In the genomic region with DNA sequence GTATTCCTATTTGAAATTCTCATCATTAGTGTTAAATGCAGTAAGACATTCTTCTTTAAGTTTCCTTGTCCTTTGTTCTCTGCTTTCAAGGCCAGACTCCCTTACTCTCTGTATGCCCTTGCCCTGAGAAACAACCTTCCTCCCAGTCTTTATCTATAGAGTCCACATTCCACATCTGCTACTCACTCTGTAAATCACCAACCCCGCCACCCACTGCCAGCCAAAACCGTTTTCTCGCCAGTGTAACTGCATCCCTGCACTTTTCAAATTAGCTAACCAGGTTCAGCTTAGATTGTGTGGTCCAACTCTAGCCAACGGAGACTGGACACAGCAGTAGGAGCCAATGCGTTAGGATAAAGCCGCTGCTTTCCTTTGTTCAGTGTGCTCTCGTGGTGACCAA, we compare ENCODE assay signal across 16 cellular contexts.
DNase-seq lines count a peak whose midpoint lies in the region; ATAC-seq, FAIRE-seq and TF ChIP-seq lines count a peak whose summit lies in the region.
"Had no signal": no experiment of that assay in that cellular context is flagged by ENCODE, and none has a peak within 500 bp of the region (broad histone marks: within the 10 kb centered on the region; RNA-seq: fewer than 3 reads in every experiment).

No MANE protein-coding gene starts in this region.

- no peak overlapping the region for H3K56ac ChIP-seq in mesendoderm (ENCODE audit: low read length)

- no peak overlapping the region for H3K9ac ChIP-seq in mesendoderm (ENCODE audit: low read length)

- H3K4me3 ChIP-seq in bronchial epithelial cell (ENCODE audit: low read depth, low read length) = no peak overlapping the region
- H3K4me3 ChIP-seq in mesendoderm (ENCODE audit: low read length) = no peak overlapping the region
- H3K4me3 ChIP-seq: HAP-1 had no signal

- no peak overlapping the region for H3K18ac ChIP-seq in mesendoderm (ENCODE audit: low read length)

- H2BK5ac ChIP-seq in mesendoderm (ENCODE audit: low read length) = no peak overlapping the region

- H2BK120ac ChIP-seq in mesendoderm (ENCODE audit: low read depth, low read length) = no peak overlapping the region

- H4K8ac ChIP-seq in mesendoderm (ENCODE audit: low read depth, low read length) = no peak overlapping the region

- H3K79me1 ChIP-seq in mesendoderm (ENCODE audit: low read length) = no peaks in the 10 kb centered on the region

- H3K4me1 ChIP-seq in mesendoderm (ENCODE audit: control insufficient read depth, low read depth, low read length) = no peaks in the 10 kb centered on the region

- no peaks in the 10 kb centered on the region for H3K79me2 ChIP-seq in mesendoderm (ENCODE audit: control insufficient read depth, insufficient read depth, low read length)

- H2AK5ac ChIP-seq in mesendoderm (ENCODE audit: low read length) = no peak overlapping the region

- peak; percentile 66 for FAIRE-seq in bronchial epithelial cell (lab: Jason Lieb, UNC)
- no peak for FAIRE-seq in urothelium cell line (lab: Jason Lieb, UNC)
- FAIRE-seq: A204.1, G401.6, GM12891, H1 had no signal

- no peak overlapping the region for H3K4me2 ChIP-seq in mesendoderm (ENCODE audit: low read length)

- DNase-seq in HT1080 (ENCODE audit: low read depth) (peak; percentile 69), bronchial epithelial cell (ENCODE audit: low read depth) (no peak), mesendoderm (peak; percentile 12), urothelium cell line (ENCODE audit: low spot score) (peak; percentile 19), globus pallidus (ENCODE audit: low spot score) (no peak), anterior cingulate cortex (lab: John Stamatoyannopoulos, UW) (no peak)
- DNase-seq: C1 segment of cervical spinal cord; Calu3; CD4-positive, alpha-beta T cell; DMS 273 treated with DMSO at 0.1 percent for 48 hours had no signal

- H2BK15ac ChIP-seq in mesendoderm (replicated peaks; ENCODE audit: low read depth) = no peak overlapping the region

- no peak for TF ChIP-seq CTCF in bronchial epithelial cell (IDR thresholded peaks at IDR 0.05; ENCODE audit: insufficient read depth, low read length, severe bottlenecking)

- ATAC-seq in HG03095 (IDR thresholded peaks at IDR 0.05; ENCODE audit: unreplicated experiment) = no peak

- no peak overlapping the region for H3K23ac ChIP-seq in mesendoderm (ENCODE audit: low read length)

- no CpG with 5 or more reads among the region's 7 CpGs for WGBS in mesendoderm (ENCODE audit: extremely low coverage, insufficient coverage, low lambda C conversion rate)

- no peaks in the 10 kb centered on the region for H3K36me3 ChIP-seq in bronchial epithelial cell (ENCODE audit: control insufficient read depth, insufficient read depth, low read length)
- no peaks in the 10 kb centered on the region for H3K36me3 ChIP-seq in mesendoderm (ENCODE audit: control insufficient read depth, insufficient read depth, low read length)
- H3K36me3 ChIP-seq: HAP-1 had no signal

- H3K27me3 ChIP-seq in bronchial epithelial cell (ENCODE audit: control insufficient read depth, insufficient read depth, low read length) (no peaks in the 10 kb centered on the region), mesendoderm (ENCODE audit: insufficient read depth, low read length, poor library complexity) (no peaks in the 10 kb centered on the region)

- no peak overlapping the region for H4K5ac ChIP-seq in mesendoderm (ENCODE audit: low read length)

- H3K27ac ChIP-seq in mesendoderm (ENCODE audit: low read depth, low read length) = no peak overlapping the region

- H3K4ac ChIP-seq in mesendoderm (ENCODE audit: low read depth, low read length) = no peak overlapping the region

Comparison
In these comparisons a context has a peak if more than half of its experiments do, and no peak if none do; other contexts are left out.
1. DNase-seq: peak in HT1080 (single experiment), mesendoderm (single experiment) and urothelium cell line (single experiment); none in bronchial epithelial cell (single experiment), globus pallidus (single experiment) and anterior cingulate cortex (0 of 58).